Comparison of ENCODE assay signal across 15 cellular contexts in genomic region chr17:20203761-20204263, GRCh38.
A peak's percentile ranks its signal among the peaks of the same experiment; 100 is the strongest.
DNase-seq lines count a peak whose midpoint lies in the region; ATAC-seq and TF ChIP-seq lines count a peak whose summit lies in the region.
"Had no signal": no experiment of that assay in that cellular context is flagged by ENCODE, and none has a peak within 500 bp of the region (broad histone marks: within the 10 kb centered on the region; RNA-seq: fewer than 3 reads in every experiment).

No MANE protein-coding gene starts in this region.

- TF ChIP-seq CTCF in PC-9 (conservative IDR thresholded peaks at IDR 0.05): no peak
- no peak for TF ChIP-seq CTCF in epithelial cell of esophagus (IDR thresholded peaks at IDR 0.05; ENCODE audit: insufficient read depth, low read depth, low read length, missing control alignments)
- no peak for TF ChIP-seq CTCF in smooth muscle cell (IDR thresholded peaks at IDR 0.05; ENCODE audit: borderline replicate concordance, insufficient read depth, poor library complexity, severe bottlenecking)
- TF ChIP-seq CTCF in Caco-2 (IDR thresholded peaks at IDR 0.05; ENCODE audit: insufficient read depth in 1 of 2, low read depth in 1 of 2, low read length in 1 of 2, severe bottlenecking in 1 of 2, unreplicated experiment in 1 of 2): no peak

- H3K4me1 Mint-ChIP-seq in Caco-2 (ENCODE audit: low read depth, unreplicated experiment): no peaks in the 10 kb centered on the region

- DNase-seq in PC-9 (peak in 1 of 2 experiments; percentile 68), epithelial cell of esophagus (ENCODE audit: low read depth) (peak; percentile 33), smooth muscle cell (lab: John Stamatoyannopoulos, UW; ENCODE audit: unreplicated experiment) (no peak), islet precursor cell (no peak), Caco-2 (no peak), NCI-H2227 treated with DMSO at 0.1 percent for 48 hours (lab: John Stamatoyannopoulos, UW) (no peak)
- DNase-seq: activated CD4-positive, CD25-positive, alpha-beta regulatory T cell treated with anti-CD3 and anti-CD28 coated beads, Interleukin-2, amount 50 U/mL, for 72 hours; caudate nucleus; immature natural killer cell; NCI-H526 had no signal

- no peaks in the 10 kb centered on the region for H3K27me3 Mint-ChIP-seq in Caco-2 (ENCODE audit: insufficient read depth, unreplicated experiment)

- H3K9ac ChIP-seq in smooth muscle cell (ENCODE audit: low read depth): no peak overlapping the region

- H3K4me3 ChIP-seq in PC-9: no peak overlapping the region
- no peak overlapping the region for H3K4me3 ChIP-seq in epithelial cell of esophagus (ENCODE audit: low read length)
- H3K4me3 ChIP-seq in smooth muscle cell: no peak overlapping the region
- H3K4me3 ChIP-seq in Caco-2 (ENCODE audit: low read depth, low read length): no peak overlapping the region
- H3K4me3 ChIP-seq: SJSA1 had no signal

- peaks cover 58% of the 10 kb centered on the region for H3K4me1 ChIP-seq in PC-9 (replicated peaks; ENCODE audit: insufficient read depth)
- H3K4me1 ChIP-seq in smooth muscle cell (ENCODE audit: low read depth): peaks cover 50% of the 10 kb centered on the region
- H3K4me1 ChIP-seq in Caco-2: peaks cover 7% of the 10 kb centered on the region; the same call in 1 of the 2 replicates

- H3K27ac Mint-ChIP-seq in Caco-2 (ENCODE audit: unreplicated experiment): no peak overlapping the region
- H3K27ac Mint-ChIP-seq: activated T-helper 2 cell treated with anti-CD3 and anti-CD28 coated beads, Interferon-gamma antibody, Interleukin-2, Interleukin-4, amounts not matched to agents 10 μg/mL and 5 μg/mL and 100 μg/mL, durations not matched to agents 14 hours and 24 hours and 36 hours had no signal

- H3K9me3 ChIP-seq in PC-9 (ENCODE audit: insufficient read depth, low read depth): no peaks in the 10 kb centered on the region; the same call in 1 of the 2 replicates
- H3K9me3 ChIP-seq in smooth muscle cell (replicated peaks; ENCODE audit: low read depth): no peaks in the 10 kb centered on the region
- H3K9me3 ChIP-seq in Caco-2: no peaks in the 10 kb centered on the region
- H3K9me3 ChIP-seq: SJSA1 had no signal

- H3K4me3 Mint-ChIP-seq in Caco-2 (ENCODE audit: unreplicated experiment): no peak overlapping the region
- H3K4me3 Mint-ChIP-seq: neural crest cell had no signal

- peaks cover 33% of the 10 kb centered on the region for H3F3A ChIP-seq in PC-9 (ENCODE audit: insufficient read depth, low read depth)
- peaks cover 39% of the 10 kb centered on the region for H3F3A ChIP-seq in smooth muscle cell (ENCODE audit: low read depth)

- H3K79me2 ChIP-seq in PC-9 (ENCODE audit: low read depth): peaks cover 74% of the 10 kb centered on the region
- peaks cover 73% of the 10 kb centered on the region for H3K79me2 ChIP-seq in smooth muscle cell (ENCODE audit: low read depth)

- peak; percentile 53 for ATAC-seq in GM18907 (IDR thresholded peaks at IDR 0.05; ENCODE audit: unreplicated experiment)
- ATAC-seq in HG03565 (IDR thresholded peaks at IDR 0.05; ENCODE audit: unreplicated experiment): no peak

- H2AFZ ChIP-seq in PC-9: no peak overlapping the region
- no peak overlapping the region for H2AFZ ChIP-seq in smooth muscle cell (ENCODE audit: low read depth)

- peaks cover under 1% of the 10 kb centered on the region for H3K9me3 Mint-ChIP-seq in Caco-2 (ENCODE audit: unreplicated experiment)
- H3K9me3 Mint-ChIP-seq: immature natural killer cell had no signal

- POLR2A ChIA-PET in PC-9 (lab: Charles Lee; ENCODE audit: unreplicated experiment): no interaction called here
- POLR2A ChIA-PET in Caco-2 (lab: Charles Lee): no interaction called here

- peaks cover 39% of the 10 kb centered on the region for H3K36me3 Mint-ChIP-seq in Caco-2 (ENCODE audit: insufficient read depth, unreplicated experiment)

- peak overlapping the region; percentile 28; the same call in 1 of the 2 replicates for H3K4me2 ChIP-seq in PC-9
- peak overlapping the region; percentile 37 for H3K4me2 ChIP-seq in smooth muscle cell

- H3K27ac ChIP-seq in PC-9: no peak overlapping the region
- H3K27ac ChIP-seq in smooth muscle cell (ENCODE audit: low read depth): peak overlapping the region; percentile 97
- H3K27ac ChIP-seq: SJSA1 had no signal

- peaks cover 13% of the 10 kb centered on the region; the same call in 1 of the 2 replicates for H3K36me3 ChIP-seq in PC-9 (ENCODE audit: low read depth)
- no peaks in the 10 kb centered on the region for H3K36me3 ChIP-seq in smooth muscle cell (ENCODE audit: low read depth)
- H3K36me3 ChIP-seq in Caco-2 (ENCODE audit: control insufficient read depth, insufficient read depth, low read length): no peaks in the 10 kb centered on the region

- no peaks in the 10 kb centered on the region for H3K9me2 ChIP-seq in PC-9 (ENCODE audit: insufficient read depth)

- CTCF ChIA-PET in PC-9 (lab: Charles Lee) (interaction anchor here (0.6 kb wide), 1 partner anchor 20 kb away, joined by 10 read pairs; no protein-coding TSS in a partner anchor), Caco-2 (lab: Charles Lee) (no interaction called here)

- BruUV-seq in PC-9 (replicated peaks; lab: Mats Ljungman, UMichigan) (no TSS peak), Caco-2 (replicated peaks; lab: Mats Ljungman, UMichigan) (no TSS peak)

- H4K20me1 ChIP-seq in PC-9 (ENCODE audit: insufficient read depth): no peaks in the 10 kb centered on the region
- no peaks in the 10 kb centered on the region for H4K20me1 ChIP-seq in smooth muscle cell (ENCODE audit: low read depth)

- H3K27me3 ChIP-seq in PC-9 (ENCODE audit: insufficient read depth, low read depth): no peaks in the 10 kb centered on the region
- no peaks in the 10 kb centered on the region for H3K27me3 ChIP-seq in smooth muscle cell (ENCODE audit: low read depth)
- H3K27me3 ChIP-seq in Caco-2 (replicated peaks; ENCODE audit: control insufficient read depth, insufficient read depth, low read length): no peaks in the 10 kb centered on the region
- H3K27me3 ChIP-seq: SJSA1 had no signal

- WGBS in smooth muscle cell (ENCODE audit: low lambda C conversion rate): 54% methylated on average over 3 of the region's 3 CpGs

- intact Hi-C loops in PC-9 (cut with micrococcal nuclease; ENCODE audit: unreplicated experiment) (no loop called here), Caco-2 (cut with micrococcal nuclease; ENCODE audit: unreplicated experiment) (no loop called here)
